Comparison of ENCODE assay signal across 1 cellular context in genomic region chr21:36733857-36734256, GRCh38.
TF ChIP-seq lines count a peak whose summit lies in the region.

No MANE protein-coding gene starts in this region.

TF ChIP-seq in H1, 55 proteins besides CTCF, POLR2A, EP300 and RAD21:
- no peak for TF ChIP-seq GABPA (IDR thresholded peaks at IDR 0.05; ENCODE audit: borderline replicate concordance, insufficient read depth, low read length)
- TF ChIP-seq YY1 (IDR thresholded peaks at IDR 0.05; ENCODE audit: low read depth, low read length): no peak
- no peak for TF ChIP-seq GTF2F1 (IDR thresholded peaks at IDR 0.05; ENCODE audit: borderline replicate concordance, low read depth, low read length)
- no peak for TF ChIP-seq SP4 (IDR thresholded peaks at IDR 0.05; ENCODE audit: low read length)
- TF ChIP-seq KDM4A (IDR thresholded peaks at IDR 0.05; ENCODE audit: low read depth, low read length, severe bottlenecking): no peak
- TF ChIP-seq HDAC6 (IDR thresholded peaks at IDR 0.05; ENCODE audit: low read depth, low read length): no peak
- no peak for TF ChIP-seq JUND (IDR thresholded peaks at IDR 0.05; ENCODE audit: low read length)
- TF ChIP-seq TAF7 (optimal IDR thresholded peaks at IDR 0.05; ENCODE audit: borderline replicate concordance, low read depth, low read length): no peak
- no peak for TF ChIP-seq EGR1 (IDR thresholded peaks at IDR 0.05; ENCODE audit: borderline replicate concordance, low read depth, low read length)
- no peak for TF ChIP-seq BACH1 (IDR thresholded peaks at IDR 0.05; ENCODE audit: low read length)
- TF ChIP-seq SP1 (IDR thresholded peaks at IDR 0.05; ENCODE audit: low read depth, low read length): no peak
- TF ChIP-seq SUZ12 (IDR thresholded peaks at IDR 0.05; ENCODE audit: low read length): no peak
- TF ChIP-seq SAP30 (IDR thresholded peaks at IDR 0.05; ENCODE audit: insufficient read depth, insufficient replicate concordance, low read length): no peak
- TF ChIP-seq, protein P1, sequence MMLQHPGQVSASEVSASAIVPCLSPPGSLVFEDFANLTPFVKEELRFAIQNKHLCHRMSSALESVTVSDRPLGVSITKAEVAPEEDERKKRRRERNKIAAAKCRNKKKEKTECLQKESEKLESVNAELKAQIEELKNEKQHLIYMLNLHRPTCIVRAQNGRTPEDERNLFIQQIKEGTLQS (IDR thresholded peaks at IDR 0.05; ENCODE audit: insufficient read depth, low read depth, low read length): no peak
- TF ChIP-seq KDM5A (IDR thresholded peaks at IDR 0.05; ENCODE audit: low read length): no peak
- TF ChIP-seq SIRT6 (IDR thresholded peaks at IDR 0.05; ENCODE audit: low read length): no peak
- TF ChIP-seq CHD2 (IDR thresholded peaks at IDR 0.05; ENCODE audit: low read length): no peak
